11 cellular contexts compared by ENCODE assay signal in genomic region chr2:61910603-61911002, GRCh38. TPM values are rescaled to one million over a fixed set of nuclear protein-coding genes. Genes with fewer than 3 reads are reported as not detected.
DNase-seq lines count a peak whose midpoint lies in the region; ATAC-seq and TF ChIP-seq lines count a peak whose summit lies in the region.
"Had no signal": no experiment of that assay in that cellular context is flagged by ENCODE, and none has a peak within 500 bp of the region (broad histone marks: within the 10 kb centered on the region; RNA-seq: fewer than 3 reads in every experiment).

No MANE protein-coding gene starts in this region.

- H3K27me3 ChIP-seq in right lobe of liver, result no peaks in the 10 kb centered on the region

- ATAC-seq in right lobe of liver (peak; percentile 37 to 52 (median 38)), GM18511 (IDR thresholded peaks at IDR 0.05; ENCODE audit: unreplicated experiment) (no peak), HG03159 (IDR thresholded peaks at IDR 0.05; ENCODE audit: unreplicated experiment) (no peak)

- peaks cover 0 to 23% (median 0%) of the 10 kb centered on the region in 4 donors for H3K4me1 ChIP-seq in right lobe of liver

- H3K9me3 ChIP-seq in right lobe of liver, result no peaks in the 10 kb centered on the region

- in situ Hi-C loops in astrocyte of the spinal cord (cut with HindIII; ENCODE audit: low sequenced_read_pairs), result no loop called here

- no peak for TF ChIP-seq POLR2A in right lobe of liver (IDR thresholded peaks at IDR 0.05)

- H3K27ac ChIP-seq in C4-2B (no peak overlapping the region), right lobe of liver (no peak overlapping the region)

- H3K36me3 ChIP-seq in right lobe of liver, result no peaks in the 10 kb centered on the region

- no peak overlapping the region for H3K4me3 ChIP-seq in astrocyte of the spinal cord (ENCODE audit: low read depth, low read length)
- H3K4me3 ChIP-seq in right lobe of liver, result no peak overlapping the region

- DNase-seq in HCEC 1CT (peak; percentile 9), astrocyte of the spinal cord (ENCODE audit: low read depth, low spot score) (no peak), right lobe of liver (no peak), epidermal melanocyte (ENCODE audit: insufficient read length, low spot score) (no peak)
- DNase-seq in activated CD4-positive, CD25-positive, alpha-beta regulatory T cell (lab: John Stamatoyannopoulos, UW), result no peak
- DNase-seq: activated B cell treated with CpG ODN at 0.5 μM for 24 hours; NCI-H1048; stimulated activated naive CD4-positive, alpha-beta T cell treated with Interleukin-2 at 50 U/mL for 16 hours had no signal

- TF ChIP-seq CTCF in C4-2B (conservative IDR thresholded peaks at IDR 0.05) (peak; percentile 25), astrocyte of the spinal cord (IDR thresholded peaks at IDR 0.05; ENCODE audit: low read depth, low read length) (peak; percentile 16), right lobe of liver (IDR thresholded peaks at IDR 0.05) (peak; percentile 20 to 39 (median 28))

- WGBS in right lobe of liver (ENCODE audit: insufficient coverage, low coverage, low lambda C conversion rate, missing lambda C conversion rate), result 68% methylated on average over 9 of the region's 9 CpGs

- intact Hi-C loops in right lobe of liver (cut with DNase I), result loop anchor here in 1 of 2 donors (10.0 kb wide), 1 partner anchor 504 kb away; no protein-coding TSS in a partner anchor

RNA-seq across cellular contexts. Expression of gene COMMD1, which starts 5.1 kb away (rescaled TPM):
- total RNA-seq in right lobe of liver, result 10 to 100 TPM; 17.2 to 21.6 (median 18.7) TPM

RNA-seq across cellular contexts. Expression of gene CCT4, which starts 22.1 kb away (rescaled TPM):
- 10 to 100 TPM; 46.0 to 72.2 (median 53.1) TPM for total RNA-seq in right lobe of liver

RNA-seq across cellular contexts. Expression of gene FAM161A, which starts 56.7 kb away (rescaled TPM):
- 1 to 10 TPM in 4 of 6 experiments, under 1 TPM in 2; 0.64 to 2.2 (median 1.1) TPM for total RNA-seq in right lobe of liver

Comparison
In these comparisons a context has a peak if more than half of its experiments do, and no peak if none do; other contexts are left out.
1. ATAC-seq: peak in right lobe of liver (4 of 4); none in GM18511 (single experiment) and HG03159 (single experiment).
2. Peak in every context shown above with its lines, with median percentiles within 50 percentile points of each other: CTCF ChIP-seq.